Comparison of ENCODE assay signal across 2 cellular contexts in genomic region chr2:86556508-86556907, GRCh38.
TF ChIP-seq lines count a peak whose summit lies in the region.

No MANE protein-coding gene starts in this region.

TF ChIP-seq in HepG2, 621 proteins besides CTCF, POLR2A, EP300 and RAD21 (continues in another document):
- peak; percentile 92 for TF ChIP-seq MIXL1 (CRISPR knock-in tag; IDR thresholded peaks at IDR 0.05)
- TF ChIP-seq ZNF317 (CRISPR knock-in tag; IDR thresholded peaks at IDR 0.05) = no peak; the same call in 1 of the 2 replicates
- TF ChIP-seq ZFP91 (CRISPR knock-in tag; IDR thresholded peaks at IDR 0.05; ENCODE audit: borderline replicate concordance) = peak; percentile 31; the same call in 1 of the 2 replicates
- no peak for TF ChIP-seq ZNF577 (CRISPR knock-in tag; IDR thresholded peaks at IDR 0.05; ENCODE audit: borderline replicate concordance, low read depth)
- TF ChIP-seq, protein P1, sequence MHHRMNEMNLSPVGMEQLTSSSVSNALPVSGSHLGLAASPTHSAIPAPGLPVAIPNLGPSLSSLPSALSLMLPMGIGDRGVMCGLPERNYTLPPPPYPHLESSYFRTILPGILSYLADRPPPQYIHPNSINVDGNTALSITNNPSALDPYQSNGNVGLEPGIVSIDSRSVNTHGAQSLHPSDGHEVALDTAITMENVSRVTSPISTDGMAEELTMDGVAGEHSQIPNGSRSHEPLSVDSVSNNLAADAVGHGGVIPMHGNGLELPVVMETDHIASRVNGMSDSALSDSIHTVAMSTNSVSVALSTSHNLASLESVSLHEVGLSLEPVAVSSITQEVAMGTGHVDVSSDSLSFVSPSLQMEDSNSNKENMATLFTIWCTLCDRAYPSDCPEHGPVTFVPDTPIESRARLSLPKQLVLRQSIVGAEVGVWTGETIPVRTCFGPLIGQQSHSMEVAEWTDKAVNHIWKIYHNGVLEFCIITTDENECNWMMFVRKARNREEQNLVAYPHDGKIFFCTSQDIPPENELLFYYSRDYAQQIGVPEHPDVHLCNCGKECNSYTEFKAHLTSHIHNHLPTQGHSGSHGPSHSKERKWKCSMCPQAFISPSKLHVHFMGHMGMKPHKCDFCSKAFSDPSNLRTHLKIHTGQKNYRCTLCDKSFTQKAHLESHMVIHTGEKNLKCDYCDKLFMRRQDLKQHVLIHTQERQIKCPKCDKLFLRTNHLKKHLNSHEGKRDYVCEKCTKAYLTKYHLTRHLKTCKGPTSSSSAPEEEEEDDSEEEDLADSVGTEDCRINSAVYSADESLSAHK (CRISPR knock-in tag; IDR thresholded peaks at IDR 0.05; ENCODE audit: borderline replicate concordance) = no peak
- TF ChIP-seq HMGXB4 (CRISPR knock-in tag; IDR thresholded peaks at IDR 0.05; ENCODE audit: borderline replicate concordance in 1 of 2, low read depth in 1 of 2) = no peak; a peak in 1 of 4 replicates
- TF ChIP-seq, protein P2, sequence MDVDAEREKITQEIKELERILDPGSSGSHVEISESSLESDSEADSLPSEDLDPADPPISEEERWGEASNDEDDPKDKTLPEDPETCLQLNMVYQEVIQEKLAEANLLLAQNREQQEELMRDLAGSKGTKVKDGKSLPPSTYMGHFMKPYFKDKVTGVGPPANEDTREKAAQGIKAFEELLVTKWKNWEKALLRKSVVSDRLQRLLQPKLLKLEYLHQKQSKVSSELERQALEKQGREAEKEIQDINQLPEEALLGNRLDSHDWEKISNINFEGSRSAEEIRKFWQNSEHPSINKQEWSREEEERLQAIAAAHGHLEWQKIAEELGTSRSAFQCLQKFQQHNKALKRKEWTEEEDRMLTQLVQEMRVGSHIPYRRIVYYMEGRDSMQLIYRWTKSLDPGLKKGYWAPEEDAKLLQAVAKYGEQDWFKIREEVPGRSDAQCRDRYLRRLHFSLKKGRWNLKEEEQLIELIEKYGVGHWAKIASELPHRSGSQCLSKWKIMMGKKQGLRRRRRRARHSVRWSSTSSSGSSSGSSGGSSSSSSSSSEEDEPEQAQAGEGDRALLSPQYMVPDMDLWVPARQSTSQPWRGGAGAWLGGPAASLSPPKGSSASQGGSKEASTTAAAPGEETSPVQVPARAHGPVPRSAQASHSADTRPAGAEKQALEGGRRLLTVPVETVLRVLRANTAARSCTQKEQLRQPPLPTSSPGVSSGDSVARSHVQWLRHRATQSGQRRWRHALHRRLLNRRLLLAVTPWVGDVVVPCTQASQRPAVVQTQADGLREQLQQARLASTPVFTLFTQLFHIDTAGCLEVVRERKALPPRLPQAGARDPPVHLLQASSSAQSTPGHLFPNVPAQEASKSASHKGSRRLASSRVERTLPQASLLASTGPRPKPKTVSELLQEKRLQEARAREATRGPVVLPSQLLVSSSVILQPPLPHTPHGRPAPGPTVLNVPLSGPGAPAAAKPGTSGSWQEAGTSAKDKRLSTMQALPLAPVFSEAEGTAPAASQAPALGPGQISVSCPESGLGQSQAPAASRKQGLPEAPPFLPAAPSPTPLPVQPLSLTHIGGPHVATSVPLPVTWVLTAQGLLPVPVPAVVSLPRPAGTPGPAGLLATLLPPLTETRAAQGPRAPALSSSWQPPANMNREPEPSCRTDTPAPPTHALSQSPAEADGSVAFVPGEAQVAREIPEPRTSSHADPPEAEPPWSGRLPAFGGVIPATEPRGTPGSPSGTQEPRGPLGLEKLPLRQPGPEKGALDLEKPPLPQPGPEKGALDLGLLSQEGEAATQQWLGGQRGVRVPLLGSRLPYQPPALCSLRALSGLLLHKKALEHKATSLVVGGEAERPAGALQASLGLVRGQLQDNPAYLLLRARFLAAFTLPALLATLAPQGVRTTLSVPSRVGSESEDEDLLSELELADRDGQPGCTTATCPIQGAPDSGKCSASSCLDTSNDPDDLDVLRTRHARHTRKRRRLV (CRISPR knock-in tag; IDR thresholded peaks at IDR 0.05) = peak; percentile 27; the same call in 1 of the 2 replicates
- TF ChIP-seq CHCHD3 (CRISPR knock-in tag; IDR thresholded peaks at IDR 0.05) = no peak

TF ChIP-seq in K562, 482 proteins besides CTCF, POLR2A, EP300 and RAD21:
- TF ChIP-seq, protein P3, sequence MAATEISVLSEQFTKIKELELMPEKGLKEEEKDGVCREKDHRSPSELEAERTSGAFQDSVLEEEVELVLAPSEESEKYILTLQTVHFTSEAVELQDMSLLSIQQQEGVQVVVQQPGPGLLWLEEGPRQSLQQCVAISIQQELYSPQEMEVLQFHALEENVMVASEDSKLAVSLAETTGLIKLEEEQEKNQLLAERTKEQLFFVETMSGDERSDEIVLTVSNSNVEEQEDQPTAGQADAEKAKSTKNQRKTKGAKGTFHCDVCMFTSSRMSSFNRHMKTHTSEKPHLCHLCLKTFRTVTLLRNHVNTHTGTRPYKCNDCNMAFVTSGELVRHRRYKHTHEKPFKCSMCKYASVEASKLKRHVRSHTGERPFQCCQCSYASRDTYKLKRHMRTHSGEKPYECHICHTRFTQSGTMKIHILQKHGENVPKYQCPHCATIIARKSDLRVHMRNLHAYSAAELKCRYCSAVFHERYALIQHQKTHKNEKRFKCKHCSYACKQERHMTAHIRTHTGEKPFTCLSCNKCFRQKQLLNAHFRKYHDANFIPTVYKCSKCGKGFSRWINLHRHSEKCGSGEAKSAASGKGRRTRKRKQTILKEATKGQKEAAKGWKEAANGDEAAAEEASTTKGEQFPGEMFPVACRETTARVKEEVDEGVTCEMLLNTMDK (IDR thresholded peaks at IDR 0.05; ENCODE audit: borderline replicate concordance, insufficient read depth, low read depth, low read length, poor library complexity, severe bottlenecking) = no peak
- TF ChIP-seq ERF (CRISPR knock-in tag; IDR thresholded peaks at IDR 0.05) (no peak), ETV6 (IDR thresholded peaks at IDR 0.05; ENCODE audit: borderline replicate concordance in 1 of 2, low read depth in 2 of 2, low read length in 1 of 2) (no peak), ETV6 (CRISPR knock-in tag; IDR thresholded peaks at IDR 0.05; ENCODE audit: borderline replicate concordance) (no peak)
- TF ChIP-seq, protein P4, sequence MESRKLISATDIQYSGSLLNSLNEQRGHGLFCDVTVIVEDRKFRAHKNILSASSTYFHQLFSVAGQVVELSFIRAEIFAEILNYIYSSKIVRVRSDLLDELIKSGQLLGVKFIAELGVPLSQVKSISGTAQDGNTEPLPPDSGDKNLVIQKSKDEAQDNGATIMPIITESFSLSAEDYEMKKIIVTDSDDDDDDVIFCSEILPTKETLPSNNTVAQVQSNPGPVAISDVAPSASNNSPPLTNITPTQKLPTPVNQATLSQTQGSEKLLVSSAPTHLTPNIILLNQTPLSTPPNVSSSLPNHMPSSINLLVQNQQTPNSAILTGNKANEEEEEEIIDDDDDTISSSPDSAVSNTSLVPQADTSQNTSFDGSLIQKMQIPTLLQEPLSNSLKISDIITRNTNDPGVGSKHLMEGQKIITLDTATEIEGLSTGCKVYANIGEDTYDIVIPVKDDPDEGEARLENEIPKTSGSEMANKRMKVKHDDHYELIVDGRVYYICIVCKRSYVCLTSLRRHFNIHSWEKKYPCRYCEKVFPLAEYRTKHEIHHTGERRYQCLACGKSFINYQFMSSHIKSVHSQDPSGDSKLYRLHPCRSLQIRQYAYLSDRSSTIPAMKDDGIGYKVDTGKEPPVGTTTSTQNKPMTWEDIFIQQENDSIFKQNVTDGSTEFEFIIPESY (CRISPR knock-in tag; IDR thresholded peaks at IDR 0.05) = 0 out of 2 replicates have a peak, but pooled peaks have one; percentile 36
- TF ChIP-seq, protein P5, sequence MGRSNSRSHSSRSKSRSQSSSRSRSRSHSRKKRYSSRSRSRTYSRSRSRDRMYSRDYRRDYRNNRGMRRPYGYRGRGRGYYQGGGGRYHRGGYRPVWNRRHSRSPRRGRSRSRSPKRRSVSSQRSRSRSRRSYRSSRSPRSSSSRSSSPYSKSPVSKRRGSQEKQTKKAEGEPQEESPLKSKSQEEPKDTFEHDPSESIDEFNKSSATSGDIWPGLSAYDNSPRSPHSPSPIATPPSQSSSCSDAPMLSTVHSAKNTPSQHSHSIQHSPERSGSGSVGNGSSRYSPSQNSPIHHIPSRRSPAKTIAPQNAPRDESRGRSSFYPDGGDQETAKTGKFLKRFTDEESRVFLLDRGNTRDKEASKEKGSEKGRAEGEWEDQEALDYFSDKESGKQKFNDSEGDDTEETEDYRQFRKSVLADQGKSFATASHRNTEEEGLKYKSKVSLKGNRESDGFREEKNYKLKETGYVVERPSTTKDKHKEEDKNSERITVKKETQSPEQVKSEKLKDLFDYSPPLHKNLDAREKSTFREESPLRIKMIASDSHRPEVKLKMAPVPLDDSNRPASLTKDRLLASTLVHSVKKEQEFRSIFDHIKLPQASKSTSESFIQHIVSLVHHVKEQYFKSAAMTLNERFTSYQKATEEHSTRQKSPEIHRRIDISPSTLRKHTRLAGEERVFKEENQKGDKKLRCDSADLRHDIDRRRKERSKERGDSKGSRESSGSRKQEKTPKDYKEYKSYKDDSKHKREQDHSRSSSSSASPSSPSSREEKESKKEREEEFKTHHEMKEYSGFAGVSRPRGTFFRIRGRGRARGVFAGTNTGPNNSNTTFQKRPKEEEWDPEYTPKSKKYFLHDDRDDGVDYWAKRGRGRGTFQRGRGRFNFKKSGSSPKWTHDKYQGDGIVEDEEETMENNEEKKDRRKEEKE (IDR thresholded peaks at IDR 0.05; ENCODE audit: borderline replicate concordance in 1 of 2, control insufficient read depth in 1 of 2, low read depth in 2 of 2, low read length in 1 of 2) = no peak
